18 cellular contexts compared by ENCODE assay signal in the genomic region with DNA sequence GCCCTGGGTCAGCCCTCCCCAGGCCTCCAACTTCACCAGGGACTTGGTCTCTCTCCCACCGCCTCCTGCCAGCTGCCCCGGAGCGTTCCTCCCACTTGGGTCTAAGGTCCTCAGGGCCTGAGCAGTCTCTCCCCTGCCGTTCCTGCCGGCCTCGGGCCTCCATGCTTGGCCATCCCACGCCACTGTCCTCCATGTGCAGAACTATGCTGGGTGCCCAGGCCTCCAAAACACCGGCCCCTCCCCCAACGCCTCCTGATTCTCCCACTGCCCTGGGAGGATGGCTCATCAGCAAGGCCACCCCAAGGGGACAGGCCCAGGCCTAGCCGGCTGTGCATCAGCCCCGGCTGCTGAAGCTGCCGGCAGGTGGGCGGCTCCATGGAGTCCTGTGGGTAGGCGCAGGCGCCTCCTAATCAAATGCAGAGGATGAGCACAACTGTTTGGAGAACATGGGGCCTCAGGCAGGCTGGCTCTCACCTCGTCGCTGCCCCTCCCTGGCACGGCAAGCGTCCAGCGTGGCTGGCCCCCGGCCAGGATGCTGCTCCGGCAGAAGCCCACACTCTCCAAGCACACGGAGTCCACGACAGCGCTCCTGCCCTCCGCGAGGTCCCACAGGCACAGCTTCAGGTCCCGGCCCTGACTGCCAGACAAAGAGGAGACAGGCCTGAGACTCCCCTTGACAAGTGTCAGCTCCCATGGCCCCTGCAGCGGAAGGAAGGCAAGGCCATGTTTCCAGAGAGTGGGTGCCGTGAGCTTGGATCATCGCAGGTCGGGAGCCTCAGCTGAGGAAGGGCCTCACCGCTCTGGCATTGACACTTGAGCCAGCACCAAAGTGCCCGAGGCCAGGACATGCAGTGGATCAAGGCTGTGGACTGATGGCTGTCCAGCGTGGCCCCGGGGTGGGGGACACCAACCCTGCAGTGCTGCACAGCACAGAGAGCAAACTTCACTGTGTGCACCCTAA. TPM values are rescaled to one million over a fixed set of nuclear protein-coding genes. Genes with fewer than 3 reads are reported as not detected.
DNase-seq lines count a peak whose midpoint lies in the region; ATAC-seq and TF ChIP-seq lines count a peak whose summit lies in the region.
"Had no signal": no experiment of that assay in that cellular context is flagged by ENCODE, and none has a peak within 500 bp of the region (broad histone marks: within the 10 kb centered on the region; RNA-seq: fewer than 3 reads in every experiment).

No MANE protein-coding gene starts in this region.

- no peak overlapping the region for H2AK5ac ChIP-seq in IMR-90 (ENCODE audit: low read depth, low read length)

- H3K27ac ChIP-seq in IMR-90 (ENCODE audit: insufficient read depth, low read length) (no peak overlapping the region), endodermal cell (ENCODE audit: low read depth, low read length) (no peak overlapping the region), osteoblast (ENCODE audit: low read depth, low read length) (no peak overlapping the region)
- H3K27ac ChIP-seq: cardiac muscle cell, suprapubic skin had no signal

- TF ChIP-seq CTCF in CD14-positive monocyte (IDR thresholded peaks at IDR 0.05) (no peak), IMR-90 (conservative IDR thresholded peaks at IDR 0.05; ENCODE audit: low read depth, low read length) (no peak), endodermal cell (conservative IDR thresholded peaks at IDR 0.05) (no peak), osteoblast (IDR thresholded peaks at IDR 0.05; ENCODE audit: extremely low read depth, low read depth, low read length) (no peak)

- DNase-seq in CD14-positive monocyte (ENCODE audit: low spot score): peak; percentile 36
- no peak for DNase-seq in IMR-90
- peak; percentile 37 for DNase-seq in endodermal cell
- peak; percentile 68 for DNase-seq in osteoblast (ENCODE audit: insufficient read length, low spot score, missing footprints)
- DNase-seq in stimulated activated naive CD4-positive, alpha-beta T cell treated with Interleukin-2 at 50 U/mL for 16 hours (lab: John Stamatoyannopoulos, UW): no peak
- no peak for DNase-seq in DMS153 (lab: John Stamatoyannopoulos, UW)
- no peak for DNase-seq in NCI-H187 (lab: John Stamatoyannopoulos, UW)
- DNase-seq: activated T-cell treated with anti-CD3 and anti-CD28 coated beads, Interleukin-2, amount 50 U/mL, for 72 hours; AML-193; DMS 273 treated with DMSO at 0.1 percent for 48 hours; Kasumi-1; NCI-H1436; NCI-H2227 treated with DMSO at 0.1 percent for 48 hours; retina had no signal

- BruUV-seq in IMR-90 (replicated peaks; lab: Mats Ljungman, UMichigan): no TSS peak

- H3K56ac ChIP-seq in IMR-90 (ENCODE audit: extremely low read depth, insufficient read depth, low read length): no peak overlapping the region

- no peak overlapping the region for H3K14ac ChIP-seq in IMR-90 (replicated peaks; ENCODE audit: low read depth, low read length)

- H3K27me3 Mint-ChIP-seq in CD14-positive monocyte (ENCODE audit: low read depth in 3 of 3) (peaks cover 0 to 4% (median 2%) of the 10 kb centered on the region in 3 donors), endodermal cell (ENCODE audit: insufficient read depth) (no peaks in the 10 kb centered on the region)
- H3K27me3 Mint-ChIP-seq: naive thymus-derived CD8-positive, alpha-beta T cell had no signal

- no peak overlapping the region for H3K4ac ChIP-seq in IMR-90 (ENCODE audit: low read depth, low read length)

- H3K4me2 ChIP-seq in IMR-90 (ENCODE audit: low read depth, low read length) (no peak overlapping the region), osteoblast (ENCODE audit: insufficient read depth, low read length) (no peak overlapping the region)

- CTCF ChIA-PET in IMR-90 (lab: Yijun Ruan, JAX): interaction anchor here (1.0 kb wide), 1 partner anchor 11 kb away, joined by 3 read pairs; no protein-coding TSS in a partner anchor

- H2BK15ac ChIP-seq in IMR-90 (ENCODE audit: low read depth, low read length): no peak overlapping the region

- H3K9me3 ChIP-seq in IMR-90 (ENCODE audit: control insufficient read depth, insufficient read depth, low read length): no peaks in the 10 kb centered on the region
- H3K9me3 ChIP-seq in endodermal cell (ENCODE audit: control insufficient read depth, low read length): no peaks in the 10 kb centered on the region
- no peaks in the 10 kb centered on the region for H3K9me3 ChIP-seq in osteoblast (ENCODE audit: low read depth, low read length)
- H3K9me3 ChIP-seq: suprapubic skin had no signal

- peak overlapping the region; percentile 1 for H2AK9ac ChIP-seq in IMR-90 (replicated peaks; ENCODE audit: low read depth, low read length, poor library complexity)

- H3K4me1 ChIP-seq in IMR-90 (ENCODE audit: control insufficient read depth, insufficient read depth, low read length): peaks cover 9% of the 10 kb centered on the region
- no peaks in the 10 kb centered on the region for H3K4me1 ChIP-seq in endodermal cell (ENCODE audit: control insufficient read depth, insufficient read depth, low read length)
- peaks cover 8% of the 10 kb centered on the region for H3K4me1 ChIP-seq in osteoblast (ENCODE audit: insufficient read depth, low read length)

- TF ChIP-seq POLR2A in IMR-90 (IDR thresholded peaks at IDR 0.05; ENCODE audit: low read depth, low read length): no peak

- POLR2A ChIA-PET in IMR-90 (lab: Charles Lee; ENCODE audit: unreplicated experiment): no interaction called here

- H3K4me3 ChIP-seq in IMR-90 (ENCODE audit: insufficient read depth, low read depth, low read length) (no peak overlapping the region), endodermal cell (ENCODE audit: low read length) (no peak overlapping the region), osteoblast (ENCODE audit: insufficient read depth, low read length) (no peak overlapping the region)
- H3K4me3 ChIP-seq: cardiac muscle cell, lung, suprapubic skin had no signal

- 76% methylated on average over 26 of the region's 36 CpGs; no CpG with 5 or more reads in 1 of the 2 experiments for WGBS in IMR-90 (ENCODE audit: extremely low coverage in 2 of 2, insufficient read length in 1 of 2), 2 experiments
- 90 to 92% methylated on average over 22 to 36 of the region's 36 CpGs for WGBS in endodermal cell (ENCODE audit: insufficient coverage in 1 of 2, insufficient read length in 1 of 2), 2 experiments

- H2BK20ac ChIP-seq in IMR-90 (ENCODE audit: low read depth, low read length): no peak overlapping the region

- no peak overlapping the region for H4K8ac ChIP-seq in IMR-90 (ENCODE audit: low read depth in 2 of 2, low read length in 2 of 2)

- H3K9ac ChIP-seq in IMR-90 (ENCODE audit: low read depth, low read length) (no peak overlapping the region), endodermal cell (ENCODE audit: extremely low read depth, low read length, poor library complexity, severe bottlenecking) (no peak overlapping the region)

- H3K27ac Mint-ChIP-seq in CD14-positive monocyte (peak overlapping the region in 1 of 7 donors; percentile 37), endodermal cell (no peak overlapping the region)
- H3K27ac Mint-ChIP-seq: activated T-cell treated with anti-CD3 and anti-CD28 coated beads, Interleukin-2, amount 50 U/mL, for 72 hours had no signal

- H3K4me1 Mint-ChIP-seq in CD14-positive monocyte (no peaks in the 10 kb centered on the region), endodermal cell (no peaks in the 10 kb centered on the region)

- H3K27me3 ChIP-seq in IMR-90 (ENCODE audit: control insufficient read depth, insufficient read depth, low read length) (no peaks in the 10 kb centered on the region), endodermal cell (ENCODE audit: control insufficient read depth, insufficient read depth, low read length, poor library complexity, severe bottlenecking) (no peaks in the 10 kb centered on the region), osteoblast (ENCODE audit: insufficient read depth, low read length) (no peaks in the 10 kb centered on the region)
- H3K27me3 ChIP-seq: cardiac muscle cell, suprapubic skin had no signal

- no peak for TF ChIP-seq RAD21 in IMR-90 (IDR thresholded peaks at IDR 0.05; ENCODE audit: low read length)

- H3K23ac ChIP-seq in IMR-90 (ENCODE audit: low read depth, low read length): no peak overlapping the region

- H3K9me1 ChIP-seq in IMR-90 (ENCODE audit: insufficient read depth, low read length): peaks cover 7% of the 10 kb centered on the region; the same call in 1 of the 2 replicates

- H2AFZ ChIP-seq in IMR-90 (replicated peaks; ENCODE audit: low read length, poor library complexity) (no peak overlapping the region), osteoblast (ENCODE audit: low read length) (no peak overlapping the region)

- H4K5ac ChIP-seq in IMR-90 (ENCODE audit: low read depth, low read length): no peak overlapping the region

- H3K79me2 ChIP-seq in osteoblast (ENCODE audit: insufficient read depth, low read length): no peaks in the 10 kb centered on the region

- in situ Hi-C loops in IMR-90 (cut with MboI; ENCODE audit: low sequenced_read_pairs): no loop called here

- H4K20me1 ChIP-seq in IMR-90 (ENCODE audit: insufficient read depth, low read length) (0 out of 2 replicates have a peak, but pooled peaks cover 5% of the 10 kb centered on the region), osteoblast (ENCODE audit: insufficient read depth, low read length) (peaks cover 8% of the 10 kb centered on the region)

- no peak overlapping the region for H4K91ac ChIP-seq in IMR-90 (ENCODE audit: insufficient read depth, low read depth, low read length)

- H2BK5ac ChIP-seq in IMR-90 (ENCODE audit: low read depth, low read length, poor library complexity, severe bottlenecking): no peak overlapping the region

- no peaks in the 10 kb centered on the region for H3K79me1 ChIP-seq in IMR-90 (ENCODE audit: low read depth in 1 of 2, low read length in 2 of 2)

- ATAC-seq in IMR-90 (ENCODE audit: low read depth): no peak
- ATAC-seq: activated T-cell treated with anti-CD3 and anti-CD28 coated beads, Interleukin-2, amount 50 U/mL, for 72 hours; naive thymus-derived CD8-positive, alpha-beta T cell had no signal

- no peak overlapping the region for H3K18ac ChIP-seq in IMR-90 (ENCODE audit: low read depth, low read length)

- H3K9me3 Mint-ChIP-seq in CD14-positive monocyte (peaks cover 0 to 1% (median 0%) of the 10 kb centered on the region in 7 donors), endodermal cell (no peaks in the 10 kb centered on the region)
- H3K9me3 Mint-ChIP-seq: activated T-cell treated with anti-CD3 and anti-CD28 coated beads, Interleukin-2, amount 50 U/mL, for 72 hours; naive thymus-derived CD8-positive, alpha-beta T cell had no signal

- H3K4me3 Mint-ChIP-seq in CD14-positive monocyte: no peak overlapping the region
- no peak overlapping the region for H3K4me3 Mint-ChIP-seq in endodermal cell
- H3K4me3 Mint-ChIP-seq: activated T-cell treated with anti-CD3 and anti-CD28 coated beads, Interleukin-2, amount 50 U/mL, for 72 hours had no signal

- H3K36me3 ChIP-seq in IMR-90 (ENCODE audit: control insufficient read depth, insufficient read depth, low read length) (no peaks in the 10 kb centered on the region), endodermal cell (ENCODE audit: control insufficient read depth, insufficient read depth, low read length) (no peaks in the 10 kb centered on the region), osteoblast (ENCODE audit: insufficient read depth, low read length) (no peaks in the 10 kb centered on the region)
- H3K36me3 ChIP-seq: cardiac muscle cell, suprapubic skin had no signal

- no peak overlapping the region for H2BK120ac ChIP-seq in IMR-90 (ENCODE audit: low read depth, low read length)

- dilution Hi-C loops in IMR-90 (cut with HindIII; ENCODE audit: low sequenced_read_pairs, unreplicated experiment): no loop called here

- H3K36me3 Mint-ChIP-seq in CD14-positive monocyte (no peaks in the 10 kb centered on the region), endodermal cell (ENCODE audit: low read depth) (no peaks in the 10 kb centered on the region)

- intact Hi-C loops in CD14-positive monocyte (cut with micrococcal nuclease): no loop called here
- intact Hi-C loops in IMR-90 (cut with micrococcal nuclease): no loop called here

RNA-seq across cellular contexts. Expression of a gene that starts 42.6 kb away (rescaled TPM):
- polyA plus RNA-seq in CD14-positive monocyte (1 to 10 TPM; 4.8 to 6.0 TPM), IMR-90 (2012; rRNA removed) (4.4 and 5.5 TPM in 2 replicates)
- total RNA-seq in IMR-90 (2012; rRNA removed) (1.7 and 2.5 TPM in 2 replicates), endodermal cell (10 to 100 TPM in 1 of 2 donors, 1 to 10 TPM in 1; 9.5 to 12.2 TPM), osteoblast (4.0 and 5.6 TPM in 2 replicates)
- 5.3 and 8.3 TPM in 2 replicates for polyA plus RNA-seq in IMR-90 (2012; cell fraction: cytosol; rRNA removed)
- 3.5 and 12.3 TPM in 2 replicates for polyA plus RNA-seq in IMR-90 (2012; cell fraction: nucleus; rRNA removed; ENCODE audit: low replicate concordance)
- 10.1 TPM for polyA plus RNA-seq in endodermal cell (2013, experiment 1 of 2)
- polyA plus RNA-seq in endodermal cell (2013, experiment 2 of 2): 7.7 TPM

RNA-seq across cellular contexts. Expression of a gene that starts 42.6 kb away (rescaled TPM):
- polyA plus RNA-seq in CD14-positive monocyte (1 to 10 TPM; 1.4 to 1.5 TPM), IMR-90 (2012; rRNA removed) (12.1 and 14.0 TPM in 2 replicates)
- total RNA-seq in IMR-90 (2012; rRNA removed) (8.6 TPM in 2 replicates), endodermal cell (10 to 100 TPM; 20.6 to 22.2 TPM), osteoblast (10.3 and 11.9 TPM in 2 replicates)
- 8.4 and 9.2 TPM in 2 replicates for polyA plus RNA-seq in IMR-90 (2012; cell fraction: cytosol; rRNA removed)
- polyA plus RNA-seq in IMR-90 (2012; cell fraction: nucleus; rRNA removed; ENCODE audit: low replicate concordance): 24.4 and 41.2 TPM in 2 replicates
- 12.4 TPM for polyA plus RNA-seq in endodermal cell (2013, experiment 1 of 2)
- 12.1 TPM for polyA plus RNA-seq in endodermal cell (2013, experiment 2 of 2)

RNA-seq across cellular contexts. Expression of a gene that starts 51.5 kb away (rescaled TPM):
- polyA plus RNA-seq in CD14-positive monocyte (not detected), IMR-90 (2012; rRNA removed) (0.03 and 0.13 TPM in 2 replicates)
- total RNA-seq in IMR-90 (2012; rRNA removed) (not detected in 2 replicates), endodermal cell (1 to 10 TPM in 1 of 2 donors, not detected in 1; 1.3 TPM), osteoblast (under 0.01 TPM in 1 of 2 replicates, not detected in the other)
- polyA plus RNA-seq in IMR-90 (2012; cell fraction: cytosol; rRNA removed): 0.03 TPM in 1 of 2 replicates, not detected in the other
- 0.08 and 0.36 TPM in 2 replicates for polyA plus RNA-seq in IMR-90 (2012; cell fraction: nucleus; rRNA removed; ENCODE audit: low replicate concordance)
- polyA plus RNA-seq in endodermal cell (2013, experiment 1 of 2): 0.75 TPM
- 1.2 TPM for polyA plus RNA-seq in endodermal cell (2013, experiment 2 of 2)
- total RNA-seq: naive thymus-derived CD8-positive, alpha-beta T cell had no signal
- polyA plus RNA-seq: naive thymus-derived CD8-positive, alpha-beta T cell had no signal

Comparison
In these comparisons a context has a peak if more than half of its experiments do, and no peak if none do; other contexts are left out.
1. DNase-seq: peak in CD14-positive monocyte (single experiment), endodermal cell (single experiment) and osteoblast (single experiment); none in IMR-90 (single experiment), stimulated activated naive CD4-positive, alpha-beta T cell treated with Interleukin-2 at 50 U/mL for 16 hours (single experiment), DMS153 (single experiment) and NCI-H187 (0 of 2).